ENCODE assay signal across 1 cellular context in genomic region chr1:162740755-162741154, GRCh38.
TF ChIP-seq lines count a peak whose summit lies in the region.

No MANE protein-coding gene starts in this region.

TF ChIP-seq in HepG2, 621 proteins besides CTCF, POLR2A, EP300 and RAD21 (continued from another document):
- TF ChIP-seq XBP1 (CRISPR knock-in tag; IDR thresholded peaks at IDR 0.05) = no peak
- TF ChIP-seq ZBTB34 (CRISPR knock-in tag; IDR thresholded peaks at IDR 0.05) = 0 out of 2 replicates have a peak, but pooled peaks have one; percentile 23
- TF ChIP-seq HNF4G (IDR thresholded peaks at IDR 0.05; ENCODE audit: borderline replicate concordance, low read depth, low read length) = peak; percentile 64
- TF ChIP-seq HNF4G (CRISPR knock-in tag; IDR thresholded peaks at IDR 0.05; ENCODE audit: borderline replicate concordance, low read depth) = no peak
- TF ChIP-seq ZNF224 (CRISPR knock-in tag; IDR thresholded peaks at IDR 0.05) = no peak
